20 cellular contexts compared by ENCODE assay signal in genomic region chr17:64323774-64324173, GRCh38.
DNase-seq lines count a peak whose midpoint lies in the region; ATAC-seq and TF ChIP-seq lines count a peak whose summit lies in the region.
"Had no signal": no experiment of that assay in that cellular context is flagged by ENCODE, and none has a peak within 500 bp of the region (broad histone marks: within the 10 kb centered on the region; RNA-seq: fewer than 3 reads in every experiment).

No MANE protein-coding gene starts in this region.

- H3F3A ChIP-seq in OCI-LY1 (ENCODE audit: insufficient read depth, low read length) = no peaks in the 10 kb centered on the region

- TF ChIP-seq CTCF in OCI-LY1 (IDR thresholded peaks at IDR 0.05; ENCODE audit: low read length) (no peak), upper lobe of left lung (IDR thresholded peaks at IDR 0.05) (no peak)

- H3K9me3 ChIP-seq in OCI-LY1 (ENCODE audit: low read length) = no peaks in the 10 kb centered on the region
- no peaks in the 10 kb centered on the region for H3K9me3 ChIP-seq in upper lobe of left lung
- no peaks in the 10 kb centered on the region for H3K9me3 ChIP-seq in HAP-1
- H3K9me3 ChIP-seq: psoas muscle, thoracic aorta had no signal

- WGBS in upper lobe of left lung, 2 donors = 81 to 86% methylated on average over 3 of the region's 3 CpGs

- H3K27me3 ChIP-seq in OCI-LY1 (ENCODE audit: insufficient read depth, low read length) (no peaks in the 10 kb centered on the region), upper lobe of left lung (no peaks in the 10 kb centered on the region), HAP-1 (ENCODE audit: low read depth) (no peaks in the 10 kb centered on the region)

- no peak for DNase-seq in activated T-cell treated with anti-CD3 and anti-CD28 coated beads, Interleukin-2, amount 50 U/mL, for 4 hours
- DNase-seq in activated T-cell treated with anti-CD3 and anti-CD28 coated beads, Interleukin-2, amount 50 U/mL, for 1 hour = no peak
- DNase-seq in central memory CD8-positive, alpha-beta T cell (ENCODE audit: low spot score in 2 of 2) = no peak
- DNase-seq in upper lobe of left lung = no peak
- DNase-seq in HAP-1 (ENCODE audit: low spot score in 2 of 2) = no peak
- DNase-seq: activated CD4-positive, alpha-beta T cell treated with anti-CD3 and anti-CD28 coated beads for 1 hour; activated CD8-positive, alpha-beta memory T cell treated with anti-CD3 and anti-CD28 coated beads, Interleukin-2, amount 50 U/mL, for 48 hours; activated naive CD4-positive, alpha-beta T cell treated with anti-CD3 and anti-CD28 coated beads for 36 hours; NCI-H2081; NCI-H526 treated with DMSO at 0.1 percent for 48 hours; OCI-M1; psoas muscle; stimulated activated CD4-positive, alpha-beta T cell treated with anti-CD3 and anti-CD28 coated beads, Interleukin-4, amount 100 ng/mL, for 4 hours; T-helper 9 cell had no signal

- in situ Hi-C loops in HAP-1 (cut with MboI; ENCODE audit: low sequenced_read_pairs) = loop anchor here (5.0 kb wide), 1 partner anchor 99 kb away; no protein-coding TSS in a partner anchor

- no peaks in the 10 kb centered on the region for H4K20me1 ChIP-seq in OCI-LY1 (ENCODE audit: insufficient read depth, low read length)

- no peaks in the 10 kb centered on the region for H3K9me2 ChIP-seq in OCI-LY1 (ENCODE audit: low read depth, low read length)

- H3K9ac ChIP-seq in OCI-LY1 (ENCODE audit: low read length) = no peak overlapping the region; the same call in 1 of the 2 replicates

- no peaks in the 10 kb centered on the region for H3K36me3 Mint-ChIP-seq in activated T-cell treated with anti-CD3 and anti-CD28 coated beads, Interleukin-2, amount 50 U/mL, for 4 hours (ENCODE audit: insufficient read depth)
- peaks cover 21% of the 10 kb centered on the region for H3K36me3 Mint-ChIP-seq in central memory CD8-positive, alpha-beta T cell (ENCODE audit: insufficient read depth)

- H3K27ac ChIP-seq in OCI-LY1 (ENCODE audit: low read depth, low read length, poor library complexity, severe bottlenecking) (peak overlapping the region; percentile 63), upper lobe of left lung (peak overlapping the region in 3 of 4 donors; percentile 5 to 92 (median 61))
- H3K27ac ChIP-seq: psoas muscle, thoracic aorta had no signal

- H3K4me1 ChIP-seq in OCI-LY1 (ENCODE audit: insufficient read depth, low read length, severe bottlenecking) (peaks cover 34% of the 10 kb centered on the region), upper lobe of left lung (peaks cover 59 to 74% (median 62%) of the 10 kb centered on the region in 4 donors), HAP-1 (peaks cover 6% of the 10 kb centered on the region)

- H3K36me3 ChIP-seq in OCI-LY1 (ENCODE audit: insufficient read depth, low read length) (no peaks in the 10 kb centered on the region), upper lobe of left lung (peaks cover 0 to 50% (median 9%) of the 10 kb centered on the region in 4 donors), HAP-1 (replicated peaks) (no peaks in the 10 kb centered on the region)
- H3K36me3 ChIP-seq: thoracic aorta had no signal

- peak overlapping the region; percentile 78 for H3K27ac Mint-ChIP-seq in central memory CD8-positive, alpha-beta T cell (ENCODE audit: low read depth)

- H3K4me3 ChIP-seq in OCI-LY1 (ENCODE audit: low read depth, low read length, poor library complexity, severe bottlenecking) = no peak overlapping the region
- no peak overlapping the region for H3K4me3 ChIP-seq in upper lobe of left lung
- H3K4me3 ChIP-seq in HAP-1 = no peak overlapping the region
- H3K4me3 ChIP-seq: psoas muscle, smooth muscle cell, thoracic aorta had no signal

- no peak overlapping the region; the same call in 1 of the 2 replicates for H3K4me2 ChIP-seq in OCI-LY1 (ENCODE audit: low read length)
- H3K4me2 ChIP-seq: smooth muscle cell had no signal

- TF ChIP-seq EP300 in upper lobe of left lung (IDR thresholded peaks at IDR 0.05) = no peak

- no peak overlapping the region for H3K4me3 Mint-ChIP-seq in activated T-cell treated with anti-CD3 and anti-CD28 coated beads, Interleukin-2, amount 50 U/mL, for 4 hours
- no peak overlapping the region for H3K4me3 Mint-ChIP-seq in central memory CD8-positive, alpha-beta T cell
- H3K4me3 Mint-ChIP-seq: activated naive CD4-positive, alpha-beta T cell treated with anti-CD3 and anti-CD28 coated beads for 36 hours; neural crest cell had no signal

- H3K9me3 Mint-ChIP-seq in activated T-cell treated with anti-CD3 and anti-CD28 coated beads, Interleukin-2, amount 50 U/mL, for 4 hours = no peaks in the 10 kb centered on the region
- H3K9me3 Mint-ChIP-seq in central memory CD8-positive, alpha-beta T cell = no peaks in the 10 kb centered on the region
- H3K9me3 Mint-ChIP-seq: activated naive CD4-positive, alpha-beta T cell treated with anti-CD3 and anti-CD28 coated beads for 36 hours; neural crest cell had no signal

- peaks cover 16% of the 10 kb centered on the region for H3K4me1 Mint-ChIP-seq in activated T-cell treated with anti-CD3 and anti-CD28 coated beads, Interleukin-2, amount 50 U/mL, for 4 hours (ENCODE audit: low read depth)
- H3K4me1 Mint-ChIP-seq in central memory CD8-positive, alpha-beta T cell = peaks cover 52% of the 10 kb centered on the region
- H3K4me1 Mint-ChIP-seq: neural crest cell had no signal

- no peaks in the 10 kb centered on the region for H3K79me2 ChIP-seq in OCI-LY1 (ENCODE audit: insufficient read depth, low read length)

- peak; percentile 34 to 41 for ATAC-seq in activated T-cell treated with anti-CD3 and anti-CD28 coated beads, Interleukin-2, amount 50 U/mL, for 4 hours
- ATAC-seq in central memory CD8-positive, alpha-beta T cell (replicated peaks; ENCODE audit: extremely low read depth, poor library complexity, severe bottlenecking) = no peak
- ATAC-seq in upper lobe of left lung (ENCODE audit: low FRiP score in 2 of 2) = no peak
- no peak for ATAC-seq in HG03159 (IDR thresholded peaks at IDR 0.05; ENCODE audit: unreplicated experiment)
- no peak for ATAC-seq in GM18873 (IDR thresholded peaks at IDR 0.05; ENCODE audit: low FRiP score, unreplicated experiment)
- ATAC-seq: psoas muscle had no signal

- H3K27me3 Mint-ChIP-seq in activated T-cell treated with anti-CD3 and anti-CD28 coated beads, Interleukin-2, amount 50 U/mL, for 4 hours (ENCODE audit: low read depth) = peaks cover 4% of the 10 kb centered on the region
- H3K27me3 Mint-ChIP-seq in central memory CD8-positive, alpha-beta T cell = no peaks in the 10 kb centered on the region

- no peak overlapping the region for H2AFZ ChIP-seq in OCI-LY1 (ENCODE audit: low read length)

- TF ChIP-seq POLR2A in upper lobe of left lung (IDR thresholded peaks at IDR 0.05) = no peak

Comparison
In these comparisons a context has a peak if more than half of its experiments do, and no peak if none do; other contexts are left out.
1. ATAC-seq: peak in activated T-cell treated with anti-CD3 and anti-CD28 coated beads, Interleukin-2, amount 50 U/mL, for 4 hours (2 of 2); none in central memory CD8-positive, alpha-beta T cell (single experiment), upper lobe of left lung (0 of 2), HG03159 (single experiment) and GM18873 (single experiment).